25 cellular contexts compared by ENCODE assay signal in the genomic region with DNA sequence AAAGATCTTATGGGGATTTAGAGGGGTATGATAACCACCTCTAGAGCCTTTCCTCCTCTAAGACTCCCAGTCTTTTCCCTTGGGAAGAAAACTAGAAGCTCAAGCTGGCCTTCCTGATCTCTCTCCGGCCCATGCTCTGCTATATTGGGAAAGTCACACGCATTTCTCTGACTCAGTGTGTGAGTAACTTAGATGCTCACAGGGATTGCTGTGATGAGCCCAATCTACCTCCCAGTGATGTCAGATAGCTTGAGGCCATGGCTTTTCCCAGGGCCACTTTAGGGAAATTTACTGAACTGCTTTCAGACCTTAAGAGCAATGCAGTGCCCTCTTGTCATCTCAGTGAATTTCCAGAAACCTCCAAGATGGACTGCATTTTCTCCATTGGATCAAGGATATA. TPM values are rescaled to one million over a fixed set of nuclear protein-coding genes. Genes with fewer than 3 reads are reported as not detected.
DNase-seq lines count a peak whose midpoint lies in the region; ATAC-seq and TF ChIP-seq lines count a peak whose summit lies in the region.
"Had no signal": no experiment of that assay in that cellular context is flagged by ENCODE, and none has a peak within 500 bp of the region (broad histone marks: within the 10 kb centered on the region; RNA-seq: fewer than 3 reads in every experiment).

No MANE protein-coding gene starts in this region.

- H3K27ac Mint-ChIP-seq in stimulated activated naive B cell treated with anti-CD40 and anti-IgM and Interleukin-4, amounts not matched to agents 10 μg/mL and 1 μg/mL and 100 μg/mL, for 72 hours: no peak overlapping the region
- H3K27ac Mint-ChIP-seq: CD4-positive, alpha-beta T cell; immature natural killer cell; natural killer cell had no signal

- H3K27me3 ChIP-seq in IMR-90 (ENCODE audit: control insufficient read depth, insufficient read depth, low read length): no peaks in the 10 kb centered on the region
- H3K27me3 ChIP-seq in brain microvascular endothelial cell (replicated peaks): peaks cover 3% of the 10 kb centered on the region
- H3K27me3 ChIP-seq: pancreas had no signal

- no peak for TF ChIP-seq RAD21 in IMR-90 (IDR thresholded peaks at IDR 0.05; ENCODE audit: low read length)

- no peak for ATAC-seq in IMR-90 (ENCODE audit: low read depth)
- no peak for ATAC-seq in HG02870 (IDR thresholded peaks at IDR 0.05; ENCODE audit: unreplicated experiment)
- no peak for ATAC-seq in stimulated activated naive B cell treated with anti-CD40 and anti-IgM and Interleukin-4, amounts not matched to agents 10 μg/mL and 1 μg/mL and 100 μg/mL, for 72 hours (replicated peaks)
- ATAC-seq in HG03108 (IDR thresholded peaks at IDR 0.05; ENCODE audit: unreplicated experiment): no peak
- ATAC-seq: heart left ventricle, natural killer cell, pancreas, Right ventricle myocardium inferior had no signal

- H4K91ac ChIP-seq in IMR-90 (ENCODE audit: insufficient read depth, low read depth, low read length): no peak overlapping the region

- CTCF ChIA-PET in IMR-90 (lab: Yijun Ruan, JAX): no interaction called here

- H3K79me1 ChIP-seq in IMR-90 (ENCODE audit: low read depth in 1 of 2, low read length in 2 of 2): no peaks in the 10 kb centered on the region

- no peak overlapping the region for H2BK20ac ChIP-seq in IMR-90 (ENCODE audit: low read depth, low read length)

- TF ChIP-seq CTCF in IMR-90 (conservative IDR thresholded peaks at IDR 0.05; ENCODE audit: low read depth, low read length): no peak
- no peak for TF ChIP-seq CTCF in brain microvascular endothelial cell (IDR thresholded peaks at IDR 0.05; ENCODE audit: low read depth, low read length, missing control alignments)

- no peak overlapping the region for H3K4ac ChIP-seq in IMR-90 (ENCODE audit: low read depth, low read length)

- no peaks in the 10 kb centered on the region for H4K20me1 ChIP-seq in IMR-90 (ENCODE audit: insufficient read depth, low read length)

- dilution Hi-C loops in IMR-90 (cut with HindIII; ENCODE audit: low sequenced_read_pairs, unreplicated experiment): no loop called here

- no peak overlapping the region for H2AFZ ChIP-seq in IMR-90 (replicated peaks; ENCODE audit: low read length, poor library complexity)

- no peak overlapping the region for H2BK120ac ChIP-seq in IMR-90 (ENCODE audit: low read depth, low read length)

- no peaks in the 10 kb centered on the region for H3K4me1 Mint-ChIP-seq in stimulated activated naive B cell treated with anti-CD40 and anti-IgM and Interleukin-4, amounts not matched to agents 10 μg/mL and 1 μg/mL and 100 μg/mL, for 72 hours
- H3K4me1 Mint-ChIP-seq: immature natural killer cell, natural killer cell had no signal

- no peak overlapping the region for H3K14ac ChIP-seq in IMR-90 (replicated peaks; ENCODE audit: low read depth, low read length)

- in situ Hi-C loops in IMR-90 (cut with MboI; ENCODE audit: low sequenced_read_pairs) (loop anchor here (5.0 kb wide), 1 partner anchor 288 kb away; no protein-coding TSS in a partner anchor), brain microvascular endothelial cell (cut with HindIII; ENCODE audit: low pct_ligation_motif_present, low sequenced_read_pairs) (no loop called here)

- no peak overlapping the region for H2AK5ac ChIP-seq in IMR-90 (ENCODE audit: low read depth, low read length)

- H3K36me3 ChIP-seq in IMR-90 (ENCODE audit: control insufficient read depth, insufficient read depth, low read length): no peaks in the 10 kb centered on the region
- H3K36me3 ChIP-seq in brain microvascular endothelial cell (replicated peaks): no peaks in the 10 kb centered on the region
- H3K36me3 ChIP-seq: esophagus squamous epithelium, heart left ventricle, pancreas had no signal

- no peak overlapping the region for H3K23ac ChIP-seq in IMR-90 (ENCODE audit: low read depth, low read length)

- no TSS peak for BruUV-seq in IMR-90 (replicated peaks; lab: Mats Ljungman, UMichigan)

- no peak overlapping the region for H3K9ac ChIP-seq in IMR-90 (ENCODE audit: low read depth, low read length)

- H4K8ac ChIP-seq in IMR-90 (ENCODE audit: low read depth in 2 of 2, low read length in 2 of 2): no peak overlapping the region

- H2BK5ac ChIP-seq in IMR-90 (ENCODE audit: low read depth, low read length, poor library complexity, severe bottlenecking): no peak overlapping the region

- intact Hi-C loops in IMR-90 (cut with micrococcal nuclease): no loop called here

- no peak for TF ChIP-seq POLR2A in IMR-90 (IDR thresholded peaks at IDR 0.05; ENCODE audit: low read depth, low read length)

- no peak overlapping the region for H2BK15ac ChIP-seq in IMR-90 (ENCODE audit: low read depth, low read length)

- no peaks in the 10 kb centered on the region for H3K4me1 ChIP-seq in IMR-90 (ENCODE audit: control insufficient read depth, insufficient read depth, low read length)
- H3K4me1 ChIP-seq: esophagus squamous epithelium, heart left ventricle, pancreas had no signal

- no peak overlapping the region for H3K18ac ChIP-seq in IMR-90 (ENCODE audit: low read depth, low read length)

- no peaks in the 10 kb centered on the region for H3K9me1 ChIP-seq in IMR-90 (ENCODE audit: insufficient read depth, low read length)

- peaks cover 29 to 34% of the 10 kb centered on the region in 2 donors for H3K27me3 Mint-ChIP-seq in stimulated activated naive B cell treated with anti-CD40 and anti-IgM and Interleukin-4, amounts not matched to agents 10 μg/mL and 1 μg/mL and 100 μg/mL, for 72 hours

- H4K5ac ChIP-seq in IMR-90 (ENCODE audit: low read depth, low read length): no peak overlapping the region

- H3K56ac ChIP-seq in IMR-90 (ENCODE audit: extremely low read depth, insufficient read depth, low read length): no peak overlapping the region

- H3K9me3 ChIP-seq in IMR-90 (ENCODE audit: control insufficient read depth, insufficient read depth, low read length): no peaks in the 10 kb centered on the region
- H3K9me3 ChIP-seq: esophagus squamous epithelium, pancreas had no signal

- H3K4me2 ChIP-seq in IMR-90 (ENCODE audit: low read depth, low read length): no peak overlapping the region

- H3K9me3 Mint-ChIP-seq in stimulated activated naive B cell treated with anti-CD40 and anti-IgM and Interleukin-4, amounts not matched to agents 10 μg/mL and 1 μg/mL and 100 μg/mL, for 72 hours: peaks cover 4 to 5% of the 10 kb centered on the region in 2 donors
- H3K9me3 Mint-ChIP-seq: CD4-positive, alpha-beta T cell; immature natural killer cell; natural killer cell had no signal

- POLR2A ChIA-PET in IMR-90 (lab: Charles Lee; ENCODE audit: unreplicated experiment): no interaction called here

- no peak overlapping the region for H2AK9ac ChIP-seq in IMR-90 (replicated peaks; ENCODE audit: low read depth, low read length, poor library complexity)

- H3K4me3 ChIP-seq in IMR-90 (ENCODE audit: insufficient read depth, low read depth, low read length) (no peak overlapping the region), brain microvascular endothelial cell (ENCODE audit: low read depth, low read length) (no peak overlapping the region)
- H3K4me3 ChIP-seq: esophagus squamous epithelium, heart left ventricle, lung, pancreas, skin epidermis had no signal

- DNase-seq in AG08395 (ENCODE audit: low spot score): peak; percentile 83
- peak; percentile 1 for DNase-seq in IMR-90
- DNase-seq in brain microvascular endothelial cell: peak; percentile 55
- peak; percentile 50 for DNase-seq in kidney tubule cell (ENCODE audit: low spot score)
- DNase-seq in NCI-H2107 treated with DMSO at 0.1 percent for 48 hours (lab: John Stamatoyannopoulos, UW; ENCODE audit: unreplicated experiment): no peak
- DNase-seq in stimulated activated naive B cell treated with anti-CD40 and anti-IgM and Interleukin-4, amounts not matched to agents 10 μg/mL and 1 μg/mL and 100 μg/mL, for 72 hours: no peak
- DNase-seq: activated CD4-positive, alpha-beta T cell treated with anti-CD3 and anti-CD28 coated beads, Interleukin-2, amount 50 U/mL, for 1 hour; CD4-positive, alpha-beta T cell; DMS79; esophagus squamous epithelium; heart left ventricle; immature natural killer cell; natural killer cell; NCI-H1105; NCI-H524; pancreas; stimulated activated CD4-positive, alpha-beta T cell treated with anti-CD3 and anti-CD28 coated beads, Interleukin-4, amount 100 ng/mL, for 1 hour; T-helper 1 cell had no signal

- no peak overlapping the region for H3K4me3 Mint-ChIP-seq in stimulated activated naive B cell treated with anti-CD40 and anti-IgM and Interleukin-4, amounts not matched to agents 10 μg/mL and 1 μg/mL and 100 μg/mL, for 72 hours
- H3K4me3 Mint-ChIP-seq: CD4-positive, alpha-beta T cell; immature natural killer cell; natural killer cell had no signal

- 60% methylated on average over 1 of the region's 2 CpGs; no CpG with 5 or more reads in 1 of the 2 experiments for WGBS in IMR-90 (ENCODE audit: extremely low coverage in 2 of 2, insufficient read length in 1 of 2), 2 experiments

- H3K27ac ChIP-seq in IMR-90 (ENCODE audit: insufficient read depth, low read length): no peak overlapping the region
- H3K27ac ChIP-seq in brain microvascular endothelial cell: no peak overlapping the region
- H3K27ac ChIP-seq: esophagus squamous epithelium, heart left ventricle, pancreas, skin epidermis, VCaP had no signal

- H3K36me3 Mint-ChIP-seq in stimulated activated naive B cell treated with anti-CD40 and anti-IgM and Interleukin-4, amounts not matched to agents 10 μg/mL and 1 μg/mL and 100 μg/mL, for 72 hours: no peaks in the 10 kb centered on the region
- H3K36me3 Mint-ChIP-seq: immature natural killer cell, natural killer cell had no signal

TF ChIP-seq in IMR-90, 13 proteins besides CTCF, POLR2A, EP300 and RAD21:
- TF ChIP-seq CHD1 (IDR thresholded peaks at IDR 0.05; ENCODE audit: low read depth, low read length) (no peak), MAZ (IDR thresholded peaks at IDR 0.05; ENCODE audit: borderline replicate concordance, low read depth, low read length) (no peak), BHLHE40 (IDR thresholded peaks at IDR 0.05; ENCODE audit: low read depth, low read length) (no peak), MAFK (IDR thresholded peaks at IDR 0.05; ENCODE audit: low read depth, low read length) (no peak), RFX5 (IDR thresholded peaks at IDR 0.05; ENCODE audit: low read depth, low read length) (no peak)

RNA-seq across cellular contexts. Expression of gene ST8SIA2, which starts 8.6 kb away (rescaled TPM):
- not detected in 2 replicates for total RNA-seq in IMR-90 (2012; rRNA removed)
- polyA plus RNA-seq in IMR-90 (2012; rRNA removed): not detected in 2 replicates
- polyA plus RNA-seq in IMR-90 (2012; cell fraction: cytosol; rRNA removed): not detected in 2 replicates
- polyA plus RNA-seq in IMR-90 (2012; cell fraction: nucleus; rRNA removed; ENCODE audit: low replicate concordance): not detected in 2 replicates
- total RNA-seq: CD4-positive, alpha-beta T cell; esophagus squamous epithelium; HT-29; natural killer cell had no signal
- polyA plus RNA-seq: immature natural killer cell, lung had no signal

Comparison
In these comparisons a context has a peak if more than half of its experiments do, and no peak if none do; other contexts are left out.
1. DNase-seq: peak in AG08395 (single experiment), IMR-90 (single experiment), brain microvascular endothelial cell (single experiment) and kidney tubule cell (single experiment); none in NCI-H2107 treated with DMSO at 0.1 percent for 48 hours (single experiment) and stimulated activated naive B cell treated with anti-CD40 and anti-IgM and Interleukin-4, amounts not matched to agents 10 μg/mL and 1 μg/mL and 100 μg/mL, for 72 hours (single experiment).